Comparison of ENCODE assay signal across 9 cellular contexts in the genomic region with DNA sequence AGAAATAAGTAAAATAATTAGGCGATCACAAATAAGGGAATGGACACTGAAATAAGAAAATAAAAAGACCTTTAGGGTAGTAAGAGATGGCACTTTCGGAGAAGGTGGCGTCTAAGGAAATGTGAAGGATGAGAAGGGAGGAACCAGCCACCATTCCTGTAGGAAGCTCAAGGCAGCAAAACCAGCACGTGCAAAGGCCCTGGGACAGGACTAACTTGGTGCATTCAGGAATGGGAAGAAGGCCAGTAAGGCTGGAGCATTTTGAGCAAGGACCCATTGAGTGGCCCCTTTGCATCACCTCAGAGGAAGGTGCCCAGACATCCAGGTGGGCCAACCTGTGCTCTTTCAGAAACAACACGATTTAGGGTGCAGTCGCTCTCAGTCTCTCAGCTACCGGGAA. TPM values are rescaled to one million over a fixed set of nuclear protein-coding genes. Genes with fewer than 3 reads are reported as not detected.
DNase-seq lines count a peak whose midpoint lies in the region; ATAC-seq, FAIRE-seq and TF ChIP-seq lines count a peak whose summit lies in the region.
"Had no signal": no experiment of that assay in that cellular context is flagged by ENCODE, and none has a peak within 500 bp of the region (broad histone marks: within the 10 kb centered on the region; RNA-seq: fewer than 3 reads in every experiment).

No MANE protein-coding gene starts in this region.

- in situ Hi-C loops in HepG2 (cut with HindIII; ENCODE audit: extremely low pct_ligation_motif_present, low pct_unique_long_range_greater_than_20kb), result no loop called here

- no peak overlapping the region for H2BK15ac ChIP-seq in mesenchymal stem cell (ENCODE audit: low read depth, poor library complexity, severe bottlenecking)

- TF ChIP-seq RAD21 in HepG2 (CRISPR knock-in tag; IDR thresholded peaks at IDR 0.05), result no peak

- no peak; a peak in 1 of 4 replicates for TF ChIP-seq POLR2A in HepG2 (IDR thresholded peaks at IDR 0.05; ENCODE audit: insufficient read depth in 1 of 2, low read depth in 2 of 2, low read length in 2 of 2)
- no peak for TF ChIP-seq POLR2A in right lobe of liver (IDR thresholded peaks at IDR 0.05)

- no peaks in the 10 kb centered on the region for H3K9me3 Mint-ChIP-seq in activated naive CD8-positive, alpha-beta T cell (ENCODE audit: low read depth)

- intact Hi-C loops in HepG2 (cut with micrococcal nuclease; ENCODE audit: unreplicated experiment) (no loop called here), right lobe of liver (cut with DNase I) (no loop called here), upper lobe of right lung (cut with DNase I) (no loop called here)

- H2BK5ac ChIP-seq in mesenchymal stem cell (ENCODE audit: low read depth, low read length, poor library complexity, severe bottlenecking), result no peak overlapping the region

- peak overlapping the region; percentile 92 for H3K4me3 Mint-ChIP-seq in activated naive CD8-positive, alpha-beta T cell

- peak overlapping the region; percentile 92 for H3K27ac Mint-ChIP-seq in activated naive CD8-positive, alpha-beta T cell

- H4K91ac ChIP-seq in mesenchymal stem cell (ENCODE audit: low read length), result no peak overlapping the region

- TF ChIP-seq EP300 in HepG2 (IDR thresholded peaks at IDR 0.05; ENCODE audit: low read depth in 2 of 2, low read length in 2 of 2), result no peak
- TF ChIP-seq EP300 in HepG2 (CRISPR knock-in tag; IDR thresholded peaks at IDR 0.05; ENCODE audit: borderline replicate concordance), result no peak

- peaks cover 3% of the 10 kb centered on the region for H3K36me3 Mint-ChIP-seq in activated naive CD8-positive, alpha-beta T cell

- peaks cover 86% of the 10 kb centered on the region for H3K4me1 Mint-ChIP-seq in activated naive CD8-positive, alpha-beta T cell (ENCODE audit: low read depth)

- peak overlapping the region; percentile 42 for H3K9ac ChIP-seq in HepG2 (ENCODE audit: insufficient read depth, low read depth, low read length)
- H3K9ac ChIP-seq in mesenchymal stem cell (ENCODE audit: low read length), result peak overlapping the region; percentile 98

- no peak overlapping the region for H2AK5ac ChIP-seq in mesenchymal stem cell (ENCODE audit: low read length, severe bottlenecking)

- no peak overlapping the region for H3K14ac ChIP-seq in mesenchymal stem cell (ENCODE audit: low read length in 2 of 2)

- H2AFZ ChIP-seq in HepG2 (ENCODE audit: low read length) (no peak overlapping the region), mesenchymal stem cell (ENCODE audit: low read depth, low read length) (no peak overlapping the region)

- no peak for DNase-seq in HepG2 (ENCODE audit: low spot score)
- no peak for DNase-seq in right lobe of liver
- DNase-seq in mesenchymal stem cell, result no peak
- no peak for DNase-seq in upper lobe of right lung
- DNase-seq in RKO (ENCODE audit: low spot score), result no peak
- DNase-seq in GM19240 (ENCODE audit: insufficient read length, low spot score), result no peak
- DNase-seq: NCI-H1436 treated with DMSO at 0.1 percent for 48 hours had no signal

- no peak overlapping the region for H3K18ac ChIP-seq in mesenchymal stem cell (ENCODE audit: low read depth in 1 of 2, low read length in 2 of 2)

- H3K4me3 ChIP-seq in HepG2 (replicated peaks in 1 of 3; ENCODE audit: insufficient read depth in 1 of 3, low read depth in 2 of 3, low read length in 3 of 3) (peak overlapping the region in 1 of 3 experiments; percentile 53; a peak in 3 of 6 replicates), right lobe of liver (no peak overlapping the region), mesenchymal stem cell (ENCODE audit: insufficient read depth in 1 of 2, low read depth in 1 of 2, low read length in 2 of 2) (no peak overlapping the region), upper lobe of right lung (no peak overlapping the region)

- H2BK12ac ChIP-seq in mesenchymal stem cell (ENCODE audit: low read length in 2 of 2), result no peak overlapping the region

- no peak overlapping the region for H4K8ac ChIP-seq in mesenchymal stem cell (ENCODE audit: low read length)

- peaks cover 38% of the 10 kb centered on the region for H3K79me2 ChIP-seq in HepG2 (ENCODE audit: insufficient read depth, low read length)

- no peak for TF ChIP-seq CTCF in HepG2 (CRISPR knock-in tag; IDR thresholded peaks at IDR 0.05)
- TF ChIP-seq CTCF in right lobe of liver (IDR thresholded peaks at IDR 0.05), result no peak
- no peak for TF ChIP-seq CTCF in upper lobe of right lung (IDR thresholded peaks at IDR 0.05)

- ATAC-seq in HepG2 (no peak), right lobe of liver (no peak), upper lobe of right lung (no peak), HG03039 (IDR thresholded peaks at IDR 0.05; ENCODE audit: unreplicated experiment) (no peak)

- H3K4me1 ChIP-seq in HepG2 (ENCODE audit: insufficient read depth, low read length), result peaks cover 65% of the 10 kb centered on the region
- H3K4me1 ChIP-seq in right lobe of liver, result peaks cover 0 to 26% (median 2%) of the 10 kb centered on the region in 4 donors
- H3K4me1 ChIP-seq in mesenchymal stem cell (ENCODE audit: control insufficient read depth, insufficient read depth, low read depth, low read length), result peaks cover 19% of the 10 kb centered on the region
- peaks cover 32% of the 10 kb centered on the region for H3K4me1 ChIP-seq in upper lobe of right lung

- no peak overlapping the region for H3K23ac ChIP-seq in mesenchymal stem cell (ENCODE audit: low read length in 2 of 2)

- no peak for FAIRE-seq in HepG2 (lab: Jason Lieb, UNC)

- H3K27me3 Mint-ChIP-seq in activated naive CD8-positive, alpha-beta T cell, result no peaks in the 10 kb centered on the region

- no peaks in the 10 kb centered on the region for H3K79me1 ChIP-seq in mesenchymal stem cell (replicated peaks; ENCODE audit: low read length, poor library complexity, severe bottlenecking)

- H3K9me3 ChIP-seq in HepG2 (ENCODE audit: low read length) (no peaks in the 10 kb centered on the region), right lobe of liver (no peaks in the 10 kb centered on the region), mesenchymal stem cell (ENCODE audit: control insufficient read depth, low read length) (no peaks in the 10 kb centered on the region), upper lobe of right lung (no peaks in the 10 kb centered on the region)

- H3K27me3 ChIP-seq in HepG2 (ENCODE audit: control insufficient read depth in 1 of 2, insufficient read depth in 2 of 2, low read length in 2 of 2) (no peaks in the 10 kb centered on the region; a peak in 1 of 5 replicates), right lobe of liver (no peaks in the 10 kb centered on the region), mesenchymal stem cell (ENCODE audit: control insufficient read depth in 1 of 2, insufficient read depth in 1 of 2, low read length in 2 of 2) (no peaks in the 10 kb centered on the region), upper lobe of right lung (no peaks in the 10 kb centered on the region)

- CTCF ChIA-PET in HepG2 (lab: Yijun Ruan, JAX; ENCODE audit: low intra/inter-chr PET ratio, low total read pairs), result no interaction called here

- H3K4ac ChIP-seq in mesenchymal stem cell (ENCODE audit: low read depth in 1 of 2, low read length in 2 of 2), result no peak overlapping the region

- H3K36me3 ChIP-seq in HepG2 (replicated peaks in 1 of 2; ENCODE audit: control insufficient read depth in 1 of 2, insufficient read depth in 2 of 2, low read length in 2 of 2), result no peaks in the 10 kb centered on the region
- H3K36me3 ChIP-seq in right lobe of liver, result no peaks in the 10 kb centered on the region
- no peaks in the 10 kb centered on the region for H3K36me3 ChIP-seq in mesenchymal stem cell (ENCODE audit: control insufficient read depth in 1 of 2, insufficient read depth in 2 of 2, low read depth in 1 of 2, low read length in 2 of 2)
- H3K36me3 ChIP-seq in upper lobe of right lung, result no peaks in the 10 kb centered on the region

- H3K27ac ChIP-seq in HepG2 (ENCODE audit: extremely low read length, insufficient read depth, low read length), result peak overlapping the region; percentile 69
- peak overlapping the region in 1 of 3 donors; percentile 79 for H3K27ac ChIP-seq in right lobe of liver
- no peak overlapping the region for H3K27ac ChIP-seq in mesenchymal stem cell (ENCODE audit: low read length, poor library complexity, severe bottlenecking)
- H3K27ac ChIP-seq in upper lobe of right lung, result peak overlapping the region; percentile 93

- BruUV-seq in HepG2 (replicated peaks; lab: Mats Ljungman, UMichigan), result no TSS peak

- no peak overlapping the region for H2BK120ac ChIP-seq in mesenchymal stem cell (ENCODE audit: low read depth, low read length)

- 83% methylated on average over 5 of the region's 7 CpGs for WGBS in HepG2 (ENCODE audit: low lambda C conversion rate)
- 97% methylated on average over 4 of the region's 7 CpGs for WGBS in right lobe of liver (ENCODE audit: insufficient coverage, low coverage, low lambda C conversion rate, missing lambda C conversion rate)
- 96% methylated on average over 6 of the region's 7 CpGs for WGBS in mesenchymal stem cell

- POLR2A ChIA-PET in HepG2 (lab: Yijun Ruan, JAX), result interaction anchor here (2.7 to 4.1 kb wide), 3 partner anchors 8 to 336 kb away, joined by 11 to 19 read pairs (median 13); a partner anchor contains a TSS

- H3K4me2 ChIP-seq in HepG2 (ENCODE audit: low read depth, low read length) (peak overlapping the region; percentile 62), mesenchymal stem cell (ENCODE audit: low read length, poor library complexity, severe bottlenecking) (no peak overlapping the region)

- H4K20me1 ChIP-seq in HepG2 (ENCODE audit: insufficient read depth, low read length), result peaks cover 3% of the 10 kb centered on the region; the same call in 1 of the 2 replicates

RNA-seq across cellular contexts. Expression of a gene that starts 0.7 kb away (rescaled TPM):
- total RNA-seq in HepG2 (2016; rRNA removed; fragmentation: Illumina TruSeq; extraction: Trizol), result 5.3 TPM in 2 replicates
- total RNA-seq in HepG2 (2016; cell fraction: cytosol; rRNA removed; fragmentation: Illumina TruSeq; extraction: Trizol; ENCODE audit: low read depth), result 1.5 and 1.6 TPM in 2 replicates
- 4.0 and 5.3 TPM in 2 replicates for total RNA-seq in HepG2 (2016; cell fraction: insoluble cytoplasmic fraction; rRNA removed; fragmentation: Illumina TruSeq; extraction: Trizol)
- total RNA-seq in HepG2 (2016; cell fraction: membrane; rRNA removed; fragmentation: Illumina TruSeq; extraction: Trizol), result 5.1 and 5.2 TPM in 2 replicates
- 3.6 and 4.5 TPM in 2 replicates for total RNA-seq in HepG2 (2016; cell fraction: nucleus; rRNA removed; fragmentation: Illumina TruSeq; extraction: Trizol)
- polyA plus RNA-seq in HepG2 (2011; rRNA removed), result 4.6 and 4.8 TPM in 2 replicates
- polyA plus RNA-seq in HepG2 (2011; cell fraction: cytosol; rRNA removed), result 7.4 and 7.7 TPM in 2 replicates
- polyA plus RNA-seq in HepG2 (2011; cell fraction: nucleus; rRNA removed), result 7.8 and 10.1 TPM in 2 replicates
- polyA plus RNA-seq in HepG2 (2012), result 4.7 and 5.8 TPM in 2 replicates
- 1.9 and 2.0 TPM in 2 replicates for polyA plus RNA-seq in HepG2 (2016; cell fraction: cytosol; fragmentation: Illumina TruSeq; extraction: Trizol; ENCODE audit: low read depth)
- 6.9 and 8.5 TPM in 2 replicates for polyA plus RNA-seq in HepG2 (2016; cell fraction: insoluble cytoplasmic fraction; fragmentation: Illumina TruSeq; extraction: Trizol; ENCODE audit: low read depth)
- 4.4 and 4.6 TPM in 2 replicates for polyA plus RNA-seq in HepG2 (2016; cell fraction: membrane; fragmentation: Illumina TruSeq; extraction: Trizol; ENCODE audit: low read depth)
- 8.1 and 10.3 TPM in 2 replicates for polyA plus RNA-seq in HepG2 (2016; cell fraction: nucleus; fragmentation: Illumina TruSeq; extraction: Trizol; ENCODE audit: insufficient read depth, low read depth)
- polyA minus RNA-seq in HepG2 (2011; rRNA and poly(A)+ RNA removed; ENCODE audit: low replicate concordance), result 7.0 and 9.7 TPM in 2 replicates
- 6.2 and 6.3 TPM in 2 replicates for polyA minus RNA-seq in HepG2 (2011; cell fraction: cytosol; rRNA and poly(A)+ RNA removed)
- polyA minus RNA-seq in HepG2 (2011; cell fraction: nucleus; rRNA and poly(A)+ RNA removed), result 8.0 and 8.7 TPM in 2 replicates
- total RNA-seq in right lobe of liver, result 1 to 10 TPM; 5.2 to 6.7 (median 6.0) TPM
- 23.0 TPM for polyA plus RNA-seq in mesenchymal stem cell (2013, experiment 1 of 2)
- 23.9 TPM for polyA plus RNA-seq in mesenchymal stem cell (2013, experiment 2 of 2)
- total RNA-seq in upper lobe of right lung, result 36.3 TPM
